In the genomic region with DNA sequence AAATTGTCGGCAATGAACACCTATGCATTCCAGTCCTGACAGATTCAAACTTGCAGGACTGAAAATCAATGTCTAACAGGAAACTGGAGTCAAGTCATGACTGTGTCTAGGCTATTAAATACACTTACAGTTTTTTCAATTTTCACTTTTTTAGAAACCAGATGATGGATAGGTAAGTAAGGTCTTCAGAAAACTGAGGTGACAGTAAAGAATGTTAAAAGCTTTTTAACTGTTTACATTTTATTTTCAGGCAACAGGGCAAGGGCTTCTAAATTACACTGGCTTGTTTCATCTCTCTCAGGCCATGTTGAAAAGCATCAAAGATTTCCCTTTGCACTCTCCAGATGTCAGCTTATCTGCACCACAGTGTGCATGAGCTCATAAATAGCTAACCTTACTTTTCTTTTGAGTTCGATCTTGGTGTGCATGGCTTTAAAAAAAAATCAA, we compare ENCODE assay signal across 1 cellular context.
A peak's percentile ranks its signal among the peaks of the same experiment; 100 is the strongest.
TF ChIP-seq lines count a peak whose summit lies in the region.

No MANE protein-coding gene starts in this region.

TF ChIP-seq in SK-N-SH treated with all-trans-retinoic acid at 6 μM for 48 hours, 23 proteins besides CTCF, POLR2A, EP300 and RAD21 (continued from another document):
- TF ChIP-seq, protein P1, sequence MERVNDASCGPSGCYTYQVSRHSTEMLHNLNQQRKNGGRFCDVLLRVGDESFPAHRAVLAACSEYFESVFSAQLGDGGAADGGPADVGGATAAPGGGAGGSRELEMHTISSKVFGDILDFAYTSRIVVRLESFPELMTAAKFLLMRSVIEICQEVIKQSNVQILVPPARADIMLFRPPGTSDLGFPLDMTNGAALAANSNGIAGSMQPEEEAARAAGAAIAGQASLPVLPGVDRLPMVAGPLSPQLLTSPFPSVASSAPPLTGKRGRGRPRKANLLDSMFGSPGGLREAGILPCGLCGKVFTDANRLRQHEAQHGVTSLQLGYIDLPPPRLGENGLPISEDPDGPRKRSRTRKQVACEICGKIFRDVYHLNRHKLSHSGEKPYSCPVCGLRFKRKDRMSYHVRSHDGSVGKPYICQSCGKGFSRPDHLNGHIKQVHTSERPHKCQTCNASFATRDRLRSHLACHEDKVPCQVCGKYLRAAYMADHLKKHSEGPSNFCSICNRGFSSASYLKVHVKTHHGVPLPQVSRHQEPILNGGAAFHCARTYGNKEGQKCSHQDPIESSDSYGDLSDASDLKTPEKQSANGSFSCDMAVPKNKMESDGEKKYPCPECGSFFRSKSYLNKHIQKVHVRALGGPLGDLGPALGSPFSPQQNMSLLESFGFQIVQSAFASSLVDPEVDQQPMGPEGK (CRISPR knock-in tag; IDR thresholded peaks at IDR 0.05; ENCODE audit: borderline replicate concordance): peak; percentile 67
- TF ChIP-seq ZC3H10 (CRISPR knock-in tag; IDR thresholded peaks at IDR 0.05) (0 out of 2 replicates have a peak, but pooled peaks have one; percentile 10), GLIS3 (CRISPR knock-in tag; IDR thresholded peaks at IDR 0.05) (peak; percentile 82; the same call in 1 of the 2 replicates), OSR1 (CRISPR knock-in tag; IDR thresholded peaks at IDR 0.05) (no peak), ISL1 (CRISPR knock-in tag; IDR thresholded peaks at IDR 0.05) (peak; percentile 100), BACH2 (CRISPR knock-in tag; IDR thresholded peaks at IDR 0.05; ENCODE audit: borderline replicate concordance) (no peak), RARB (CRISPR knock-in tag; IDR thresholded peaks at IDR 0.05) (0 out of 2 replicates have a peak, but pooled peaks have one; percentile 48), CSDC2 (CRISPR knock-in tag; IDR thresholded peaks at IDR 0.05) (no peak), ZNF565 (CRISPR knock-in tag; conservative IDR thresholded peaks at IDR 0.05; ENCODE audit: low read depth) (no peak), TOX (CRISPR knock-in tag; IDR thresholded peaks at IDR 0.05; ENCODE audit: borderline replicate concordance) (peak; percentile 87; the same call in 1 of the 2 replicates), ARNTL (CRISPR knock-in tag; IDR thresholded peaks at IDR 0.05; ENCODE audit: borderline replicate concordance, low read depth) (peak; percentile 9; the same call in 1 of the 2 replicates), ZFP3 (CRISPR knock-in tag; IDR thresholded peaks at IDR 0.05) (no peak)
- TF ChIP-seq, protein P2, sequence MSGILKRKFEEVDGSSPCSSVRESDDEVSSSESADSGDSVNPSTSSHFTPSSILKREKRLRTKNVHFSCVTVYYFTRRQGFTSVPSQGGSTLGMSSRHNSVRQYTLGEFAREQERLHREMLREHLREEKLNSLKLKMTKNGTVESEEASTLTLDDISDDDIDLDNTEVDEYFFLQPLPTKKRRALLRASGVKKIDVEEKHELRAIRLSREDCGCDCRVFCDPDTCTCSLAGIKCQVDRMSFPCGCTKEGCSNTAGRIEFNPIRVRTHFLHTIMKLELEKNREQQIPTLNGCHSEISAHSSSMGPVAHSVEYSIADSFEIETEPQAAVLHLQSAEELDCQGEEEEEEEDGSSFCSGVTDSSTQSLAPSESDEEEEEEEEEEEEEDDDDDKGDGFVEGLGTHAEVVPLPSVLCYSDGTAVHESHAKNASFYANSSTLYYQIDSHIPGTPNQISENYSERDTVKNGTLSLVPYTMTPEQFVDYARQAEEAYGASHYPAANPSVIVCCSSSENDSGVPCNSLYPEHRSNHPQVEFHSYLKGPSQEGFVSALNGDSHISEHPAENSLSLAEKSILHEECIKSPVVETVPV (CRISPR knock-in tag; IDR thresholded peaks at IDR 0.05): peak; percentile 65; the same call in 1 of the 2 replicates
- TF ChIP-seq, protein P3, sequence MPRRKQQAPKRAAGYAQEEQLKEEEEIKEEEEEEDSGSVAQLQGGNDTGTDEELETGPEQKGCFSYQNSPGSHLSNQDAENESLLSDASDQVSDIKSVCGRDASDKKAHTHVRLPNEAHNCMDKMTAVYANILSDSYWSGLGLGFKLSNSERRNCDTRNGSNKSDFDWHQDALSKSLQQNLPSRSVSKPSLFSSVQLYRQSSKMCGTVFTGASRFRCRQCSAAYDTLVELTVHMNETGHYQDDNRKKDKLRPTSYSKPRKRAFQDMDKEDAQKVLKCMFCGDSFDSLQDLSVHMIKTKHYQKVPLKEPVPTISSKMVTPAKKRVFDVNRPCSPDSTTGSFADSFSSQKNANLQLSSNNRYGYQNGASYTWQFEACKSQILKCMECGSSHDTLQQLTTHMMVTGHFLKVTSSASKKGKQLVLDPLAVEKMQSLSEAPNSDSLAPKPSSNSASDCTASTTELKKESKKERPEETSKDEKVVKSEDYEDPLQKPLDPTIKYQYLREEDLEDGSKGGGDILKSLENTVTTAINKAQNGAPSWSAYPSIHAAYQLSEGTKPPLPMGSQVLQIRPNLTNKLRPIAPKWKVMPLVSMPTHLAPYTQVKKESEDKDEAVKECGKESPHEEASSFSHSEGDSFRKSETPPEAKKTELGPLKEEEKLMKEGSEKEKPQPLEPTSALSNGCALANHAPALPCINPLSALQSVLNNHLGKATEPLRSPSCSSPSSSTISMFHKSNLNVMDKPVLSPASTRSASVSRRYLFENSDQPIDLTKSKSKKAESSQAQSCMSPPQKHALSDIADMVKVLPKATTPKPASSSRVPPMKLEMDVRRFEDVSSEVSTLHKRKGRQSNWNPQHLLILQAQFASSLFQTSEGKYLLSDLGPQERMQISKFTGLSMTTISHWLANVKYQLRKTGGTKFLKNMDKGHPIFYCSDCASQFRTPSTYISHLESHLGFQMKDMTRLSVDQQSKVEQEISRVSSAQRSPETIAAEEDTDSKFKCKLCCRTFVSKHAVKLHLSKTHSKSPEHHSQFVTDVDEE (CRISPR knock-in tag; IDR thresholded peaks at IDR 0.05): peak; percentile 93
TF ChIP-seq in SK-N-SH treated with all-trans-retinoic acid at 6 μM for 48 hours: peak in this region for 13.
